3 cellular contexts compared by ENCODE assay signal in the genomic region with DNA sequence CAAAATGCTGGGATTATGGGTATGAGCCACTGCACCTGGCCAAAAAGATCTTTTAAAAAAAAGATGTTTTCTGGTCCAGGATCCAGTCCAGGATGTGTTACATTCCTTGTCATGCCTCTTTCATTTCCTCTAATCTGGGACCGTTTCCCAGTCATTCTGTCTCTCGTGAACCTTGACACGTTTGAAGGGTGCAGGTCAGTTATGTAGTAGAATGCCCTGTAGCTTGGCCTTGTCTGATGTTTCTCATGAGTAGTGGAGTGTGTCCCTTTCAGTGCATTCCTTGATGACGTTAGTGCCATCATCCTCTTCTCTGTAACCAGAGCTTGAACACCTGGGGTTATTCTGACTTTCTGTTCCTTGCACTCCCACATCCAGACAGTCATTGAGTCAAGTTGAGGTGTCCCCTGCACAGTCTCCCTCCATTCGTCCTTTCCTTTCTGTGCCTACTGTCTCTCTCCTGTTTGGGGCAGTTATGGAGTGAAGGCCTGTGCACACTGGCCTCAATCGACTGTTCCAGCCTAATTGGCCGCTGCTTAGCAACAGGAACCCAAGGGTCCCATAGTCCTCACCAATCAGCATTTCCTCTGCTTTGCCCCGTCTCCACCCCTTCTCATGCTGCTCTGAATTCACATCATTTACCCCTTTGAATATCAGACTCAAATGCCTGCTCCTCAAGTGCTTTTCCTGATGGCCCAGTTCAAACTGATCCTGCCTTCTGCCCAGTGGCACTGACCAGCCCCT.
A peak's percentile ranks its signal among the peaks of the same experiment; 100 is the strongest.
TF ChIP-seq lines count a peak whose summit lies in the region.

No MANE protein-coding gene starts in this region.

TF ChIP-seq in GM12891, 5 proteins besides CTCF, POLR2A, EP300 and RAD21:
- TF ChIP-seq TAF1 (IDR thresholded peaks at IDR 0.05; ENCODE audit: low read depth, low read length) (no peak), POLR2AphosphoS5 (IDR thresholded peaks at IDR 0.05; ENCODE audit: low read depth, low read length) (no peak), POU2F2 (IDR thresholded peaks at IDR 0.05; ENCODE audit: low read depth, low read length) (no peak), SPI1 (IDR thresholded peaks at IDR 0.05; ENCODE audit: low read depth, low read length) (peak; percentile 59), PAX5 (IDR thresholded peaks at IDR 0.05; ENCODE audit: insufficient read depth, low read length, severe bottlenecking) (no peak)

TF ChIP-seq in GM23338, 12 proteins besides CTCF, POLR2A, EP300 and RAD21 (continues in another document):
- TF ChIP-seq, protein P1, sequence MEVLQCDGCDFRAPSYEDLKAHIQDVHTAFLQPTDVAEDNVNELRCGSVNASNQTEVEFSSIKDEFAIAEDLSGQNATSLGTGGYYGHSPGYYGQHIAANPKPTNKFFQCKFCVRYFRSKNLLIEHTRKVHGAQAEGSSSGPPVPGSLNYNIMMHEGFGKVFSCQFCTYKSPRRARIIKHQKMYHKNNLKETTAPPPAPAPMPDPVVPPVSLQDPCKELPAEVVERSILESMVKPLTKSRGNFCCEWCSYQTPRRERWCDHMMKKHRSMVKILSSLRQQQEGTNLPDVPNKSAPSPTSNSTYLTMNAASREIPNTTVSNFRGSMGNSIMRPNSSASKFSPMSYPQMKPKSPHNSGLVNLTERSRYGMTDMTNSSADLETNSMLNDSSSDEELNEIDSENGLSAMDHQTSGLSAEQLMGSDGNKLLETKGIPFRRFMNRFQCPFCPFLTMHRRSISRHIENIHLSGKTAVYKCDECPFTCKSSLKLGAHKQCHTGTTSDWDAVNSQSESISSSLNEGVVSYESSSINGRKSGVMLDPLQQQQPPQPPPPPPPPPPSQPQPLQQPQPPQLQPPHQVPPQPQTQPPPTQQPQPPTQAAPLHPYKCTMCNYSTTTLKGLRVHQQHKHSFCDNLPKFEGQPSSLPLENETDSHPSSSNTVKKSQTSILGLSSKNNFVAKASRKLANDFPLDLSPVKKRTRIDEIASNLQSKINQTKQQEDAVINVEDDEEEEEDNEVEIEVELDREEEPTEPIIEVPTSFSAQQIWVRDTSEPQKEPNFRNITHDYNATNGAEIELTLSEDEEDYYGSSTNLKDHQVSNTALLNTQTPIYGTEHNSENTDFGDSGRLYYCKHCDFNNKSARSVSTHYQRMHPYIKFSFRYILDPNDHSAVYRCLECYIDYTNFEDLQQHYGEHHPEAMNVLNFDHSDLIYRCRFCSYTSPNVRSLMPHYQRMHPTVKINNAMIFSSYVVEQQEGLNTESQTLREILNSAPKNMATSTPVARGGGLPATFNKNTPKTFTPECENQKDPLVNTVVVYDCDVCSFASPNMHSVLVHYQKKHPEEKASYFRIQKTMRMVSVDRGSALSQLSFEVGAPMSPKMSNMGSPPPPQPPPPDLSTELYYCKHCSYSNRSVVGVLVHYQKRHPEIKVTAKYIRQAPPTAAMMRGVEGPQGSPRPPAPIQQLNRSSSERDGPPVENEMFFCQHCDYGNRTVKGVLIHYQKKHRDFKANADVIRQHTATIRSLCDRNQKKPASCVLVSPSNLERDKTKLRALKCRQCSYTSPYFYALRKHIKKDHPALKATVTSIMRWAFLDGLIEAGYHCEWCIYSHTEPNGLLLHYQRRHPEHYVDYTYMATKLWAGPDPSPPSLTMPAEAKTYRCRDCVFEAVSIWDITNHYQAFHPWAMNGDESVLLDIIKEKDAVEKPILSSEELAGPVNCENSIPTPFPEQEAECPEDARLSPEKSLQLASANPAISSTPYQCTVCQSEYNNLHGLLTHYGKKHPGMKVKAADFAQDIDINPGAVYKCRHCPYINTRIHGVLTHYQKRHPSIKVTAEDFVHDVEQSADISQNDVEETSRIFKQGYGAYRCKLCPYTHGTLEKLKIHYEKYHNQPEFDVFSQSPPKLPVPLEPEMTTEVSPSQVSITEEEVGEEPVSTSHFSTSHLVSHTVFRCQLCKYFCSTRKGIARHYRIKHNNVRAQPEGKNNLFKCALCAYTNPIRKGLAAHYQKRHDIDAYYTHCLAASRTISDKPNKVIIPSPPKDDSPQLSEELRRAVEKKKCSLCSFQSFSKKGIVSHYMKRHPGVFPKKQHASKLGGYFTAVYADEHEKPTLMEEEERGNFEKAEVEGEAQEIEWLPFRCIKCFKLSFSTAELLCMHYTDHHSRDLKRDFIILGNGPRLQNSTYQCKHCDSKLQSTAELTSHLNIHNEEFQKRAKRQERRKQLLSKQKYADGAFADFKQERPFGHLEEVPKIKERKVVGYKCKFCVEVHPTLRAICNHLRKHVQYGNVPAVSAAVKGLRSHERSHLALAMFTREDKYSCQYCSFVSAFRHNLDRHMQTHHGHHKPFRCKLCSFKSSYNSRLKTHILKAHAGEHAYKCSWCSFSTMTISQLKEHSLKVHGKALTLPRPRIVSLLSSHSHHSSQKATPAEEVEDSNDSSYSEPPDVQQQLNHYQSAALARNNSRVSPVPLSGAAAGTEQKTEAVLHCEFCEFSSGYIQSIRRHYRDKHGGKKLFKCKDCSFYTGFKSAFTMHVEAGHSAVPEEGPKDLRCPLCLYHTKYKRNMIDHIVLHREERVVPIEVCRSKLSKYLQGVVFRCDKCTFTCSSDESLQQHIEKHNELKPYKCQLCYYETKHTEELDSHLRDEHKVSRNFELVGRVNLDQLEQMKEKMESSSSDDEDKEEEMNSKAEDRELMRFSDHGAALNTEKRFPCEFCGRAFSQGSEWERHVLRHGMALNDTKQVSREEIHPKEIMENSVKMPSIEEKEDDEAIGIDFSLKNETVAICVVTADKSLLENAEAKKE (CRISPR knock-in tag; IDR thresholded peaks at IDR 0.05): no peak
- TF ChIP-seq EZH2 (IDR thresholded peaks at IDR 0.05; ENCODE audit: low read depth, unreplicated experiment): no peak
- TF ChIP-seq, protein P2, sequence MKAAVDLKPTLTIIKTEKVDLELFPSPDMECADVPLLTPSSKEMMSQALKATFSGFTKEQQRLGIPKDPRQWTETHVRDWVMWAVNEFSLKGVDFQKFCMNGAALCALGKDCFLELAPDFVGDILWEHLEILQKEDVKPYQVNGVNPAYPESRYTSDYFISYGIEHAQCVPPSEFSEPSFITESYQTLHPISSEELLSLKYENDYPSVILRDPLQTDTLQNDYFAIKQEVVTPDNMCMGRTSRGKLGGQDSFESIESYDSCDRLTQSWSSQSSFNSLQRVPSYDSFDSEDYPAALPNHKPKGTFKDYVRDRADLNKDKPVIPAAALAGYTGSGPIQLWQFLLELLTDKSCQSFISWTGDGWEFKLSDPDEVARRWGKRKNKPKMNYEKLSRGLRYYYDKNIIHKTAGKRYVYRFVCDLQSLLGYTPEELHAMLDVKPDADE (IDR thresholded peaks at IDR 0.05): no peak
- TF ChIP-seq ZNF114 (CRISPR knock-in tag; IDR thresholded peaks at IDR 0.05): no peak
- TF ChIP-seq NANOG (IDR thresholded peaks at IDR 0.05; ENCODE audit: borderline replicate concordance): no peak
- no peak for TF ChIP-seq JUNB (IDR thresholded peaks at IDR 0.05; ENCODE audit: unreplicated experiment)
- TF ChIP-seq EZH2phosphoT487 (IDR thresholded peaks at IDR 0.05; ENCODE audit: unreplicated experiment): no peak
- no peak for TF ChIP-seq ZNF331 (CRISPR knock-in tag; IDR thresholded peaks at IDR 0.05; ENCODE audit: low read depth)
- no peak for TF ChIP-seq STAT1 (IDR thresholded peaks at IDR 0.05; ENCODE audit: unreplicated experiment)
- no peak for TF ChIP-seq POLR2AphosphoS5 (IDR thresholded peaks at IDR 0.05; ENCODE audit: low read depth)
- no peak for TF ChIP-seq CREB1 (CRISPR knock-in tag; IDR thresholded peaks at IDR 0.05; ENCODE audit: low read depth)

TF ChIP-seq in GM12878, 131 proteins besides CTCF, POLR2A, EP300 and RAD21:
- no peak for TF ChIP-seq NFIC (IDR thresholded peaks at IDR 0.05; ENCODE audit: low read depth, low read length)
- TF ChIP-seq RAD51 (IDR thresholded peaks at IDR 0.05): no peak
- 0 out of 2 replicates have a peak, but pooled peaks have one; percentile 35 for TF ChIP-seq CREM (IDR thresholded peaks at IDR 0.05; ENCODE audit: low read depth)
- TF ChIP-seq ZNF622 (IDR thresholded peaks at IDR 0.05): no peak
- TF ChIP-seq CREB1 (IDR thresholded peaks at IDR 0.05; ENCODE audit: low read depth): peak; percentile 46; the same call in 1 of the 2 replicates
- peak; percentile 22; the same call in 1 of the 2 replicates for TF ChIP-seq SPI1 (IDR thresholded peaks at IDR 0.05; ENCODE audit: borderline replicate concordance, insufficient read depth, low read depth, low read length)
- no peak for TF ChIP-seq POLR2AphosphoS2 (IDR thresholded peaks at IDR 0.05; ENCODE audit: low read depth, low read length)
- no peak for TF ChIP-seq HCFC1 (IDR thresholded peaks at IDR 0.05; ENCODE audit: low read length)
- no peak for TF ChIP-seq YY1 (IDR thresholded peaks at IDR 0.05; ENCODE audit: low read depth, low read length)
- TF ChIP-seq BMI1 (IDR thresholded peaks at IDR 0.05; ENCODE audit: borderline replicate concordance): no peak
- TF ChIP-seq FOXK2 (IDR thresholded peaks at IDR 0.05): no peak
- TF ChIP-seq, protein P3, sequence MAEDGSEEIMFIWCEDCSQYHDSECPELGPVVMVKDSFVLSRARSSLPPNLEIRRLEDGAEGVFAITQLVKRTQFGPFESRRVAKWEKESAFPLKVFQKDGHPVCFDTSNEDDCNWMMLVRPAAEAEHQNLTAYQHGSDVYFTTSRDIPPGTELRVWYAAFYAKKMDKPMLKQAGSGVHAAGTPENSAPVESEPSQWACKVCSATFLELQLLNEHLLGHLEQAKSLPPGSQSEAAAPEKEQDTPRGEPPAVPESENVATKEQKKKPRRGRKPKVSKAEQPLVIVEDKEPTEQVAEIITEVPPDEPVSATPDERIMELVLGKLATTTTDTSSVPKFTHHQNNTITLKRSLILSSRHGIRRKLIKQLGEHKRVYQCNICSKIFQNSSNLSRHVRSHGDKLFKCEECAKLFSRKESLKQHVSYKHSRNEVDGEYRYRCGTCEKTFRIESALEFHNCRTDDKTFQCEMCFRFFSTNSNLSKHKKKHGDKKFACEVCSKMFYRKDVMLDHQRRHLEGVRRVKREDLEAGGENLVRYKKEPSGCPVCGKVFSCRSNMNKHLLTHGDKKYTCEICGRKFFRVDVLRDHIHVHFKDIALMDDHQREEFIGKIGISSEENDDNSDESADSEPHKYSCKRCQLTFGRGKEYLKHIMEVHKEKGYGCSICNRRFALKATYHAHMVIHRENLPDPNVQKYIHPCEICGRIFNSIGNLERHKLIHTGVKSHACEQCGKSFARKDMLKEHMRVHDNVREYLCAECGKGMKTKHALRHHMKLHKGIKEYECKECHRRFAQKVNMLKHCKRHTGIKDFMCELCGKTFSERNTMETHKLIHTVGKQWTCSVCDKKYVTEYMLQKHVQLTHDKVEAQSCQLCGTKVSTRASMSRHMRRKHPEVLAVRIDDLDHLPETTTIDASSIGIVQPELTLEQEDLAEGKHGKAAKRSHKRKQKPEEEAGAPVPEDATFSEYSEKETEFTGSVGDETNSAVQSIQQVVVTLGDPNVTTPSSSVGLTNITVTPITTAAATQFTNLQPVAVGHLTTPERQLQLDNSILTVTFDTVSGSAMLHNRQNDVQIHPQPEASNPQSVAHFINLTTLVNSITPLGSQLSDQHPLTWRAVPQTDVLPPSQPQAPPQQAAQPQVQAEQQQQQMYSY (CRISPR knock-in tag; IDR thresholded peaks at IDR 0.05): no peak
- TF ChIP-seq EED (IDR thresholded peaks at IDR 0.05; ENCODE audit: low read depth): 0 out of 2 replicates have a peak, but pooled peaks have one; percentile 51
- peak; percentile 9; the same call in 1 of the 2 replicates for TF ChIP-seq RUNX3 (IDR thresholded peaks at IDR 0.05; ENCODE audit: low read length)
- 0 out of 2 replicates have a peak, but pooled peaks have one; percentile 8 for TF ChIP-seq TCF3 (IDR thresholded peaks at IDR 0.05; ENCODE audit: borderline replicate concordance, insufficient read depth, low read depth, low read length)
- TF ChIP-seq, protein P4, sequence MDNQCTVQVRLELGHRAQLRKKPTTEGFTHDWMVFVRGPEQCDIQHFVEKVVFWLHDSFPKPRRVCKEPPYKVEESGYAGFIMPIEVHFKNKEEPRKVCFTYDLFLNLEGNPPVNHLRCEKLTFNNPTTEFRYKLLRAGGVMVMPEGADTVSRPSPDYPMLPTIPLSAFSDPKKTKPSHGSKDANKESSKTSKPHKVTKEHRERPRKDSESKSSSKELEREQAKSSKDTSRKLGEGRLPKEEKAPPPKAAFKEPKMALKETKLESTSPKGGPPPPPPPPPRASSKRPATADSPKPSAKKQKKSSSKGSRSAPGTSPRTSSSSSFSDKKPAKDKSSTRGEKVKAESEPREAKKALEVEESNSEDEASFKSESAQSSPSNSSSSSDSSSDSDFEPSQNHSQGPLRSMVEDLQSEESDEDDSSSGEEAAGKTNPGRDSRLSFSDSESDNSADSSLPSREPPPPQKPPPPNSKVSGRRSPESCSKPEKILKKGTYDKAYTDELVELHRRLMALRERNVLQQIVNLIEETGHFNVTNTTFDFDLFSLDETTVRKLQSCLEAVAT (IDR thresholded peaks at IDR 0.05): no peak
